1 cellular context compared by ENCODE assay signal in the genomic region with DNA sequence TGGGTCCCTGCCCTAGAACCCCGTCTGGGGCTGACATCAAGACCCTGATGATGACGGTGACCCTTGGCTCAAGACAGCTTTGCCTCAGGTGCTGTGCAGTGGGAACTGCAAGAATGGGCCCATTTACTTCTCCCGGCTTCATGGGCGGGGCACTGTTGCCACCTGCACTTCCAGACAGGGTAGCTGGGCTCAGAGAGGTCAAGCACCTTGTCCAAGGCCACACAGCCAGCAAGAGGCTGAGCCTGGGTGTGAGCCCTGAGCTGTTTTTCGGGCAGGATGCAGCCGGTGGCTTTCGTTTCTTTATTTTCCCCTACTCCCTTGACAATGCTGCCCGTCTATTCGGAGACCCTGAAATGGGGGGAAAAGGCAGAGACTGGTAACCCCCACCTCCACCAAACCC.
TF ChIP-seq lines count a peak whose summit lies in the region.

No MANE protein-coding gene starts in this region.

TF ChIP-seq in K562, 482 proteins besides CTCF, POLR2A, EP300 and RAD21:
- TF ChIP-seq ZNF134 (CRISPR knock-in tag; conservative IDR thresholded peaks at IDR 0.05): no peak
- TF ChIP-seq ZFP36 (IDR thresholded peaks at IDR 0.05; ENCODE audit: low read depth, low read length, partially characterized antibody): peak; percentile 68
